ENCODE assay signal across 8 cellular contexts in the genomic region with DNA sequence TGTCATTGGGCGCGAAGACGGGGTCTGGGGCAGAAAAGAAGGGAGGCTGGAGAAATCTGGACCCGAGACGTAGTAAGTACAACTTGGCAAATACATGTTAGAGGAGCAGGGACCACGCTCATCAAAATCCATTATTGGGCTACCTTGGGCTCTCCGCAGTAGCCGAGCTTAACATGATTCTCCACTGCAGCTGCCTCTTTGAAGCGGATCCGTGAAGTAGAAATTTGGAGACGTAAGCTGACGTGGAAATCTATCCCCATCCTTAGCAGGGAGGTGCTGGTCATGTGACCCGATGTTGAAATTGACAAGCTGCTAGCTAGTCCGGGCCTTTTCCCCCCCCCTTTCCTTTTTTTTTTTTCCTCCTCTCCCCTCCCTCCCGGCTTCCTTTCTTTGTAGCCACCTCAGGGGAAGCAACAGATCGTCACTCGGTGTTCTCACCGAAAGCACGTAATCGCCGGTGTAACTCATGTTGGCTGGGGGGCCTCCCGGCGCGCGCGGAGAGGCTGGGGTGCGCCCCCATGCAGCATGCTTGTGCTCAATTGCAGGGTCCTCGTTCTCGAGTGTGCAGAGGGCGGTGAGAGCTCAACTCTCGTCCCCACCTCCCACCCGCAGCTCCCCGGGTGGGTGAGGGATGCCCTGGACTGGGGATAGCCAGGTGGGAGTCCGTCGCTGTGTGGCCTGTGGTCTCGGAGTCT. TPM values are rescaled to one million over a fixed set of nuclear protein-coding genes. Genes with fewer than 3 reads are reported as not detected.
DNase-seq lines count a peak whose midpoint lies in the region; ATAC-seq and FAIRE-seq lines count a peak whose summit lies in the region.

A gene (minus strand): TSS at position 220 of the 695 bp plus-strand sequence. CDS start 88 bp downstream, at position 132.

- no peaks in the 10 kb centered on the region for H3K36me3 ChIP-seq in NT2/D1 (ENCODE audit: insufficient read depth, insufficient read length, low read length)

- H3K4me1 Mint-ChIP-seq in activated CD4-positive, alpha-beta T cell treated with anti-CD3 and anti-CD28 coated beads, Interleukin-2, amount 10 ng/mL, durations not matched to agents 7 days and 5 days: peaks cover 42% of the 10 kb centered on the region

- CTCF ChIA-PET in activated CD4-positive, alpha-beta T cell treated with anti-CD3 and anti-CD28 coated beads, Interleukin-2, amount 10 ng/mL, durations not matched to agents 7 days and 5 days (lab: Charles Lee): interaction anchor here (0.6 to 4.0 kb wide), 8 partner anchors 10 to 307 kb away, joined by 3 to 18 read pairs (median 4); no protein-coding TSS in a partner anchor

- peak within 1 kb of the TSS; percentile 69 for H3K27ac Mint-ChIP-seq in activated CD4-positive, alpha-beta T cell treated with anti-CD3 and anti-CD28 coated beads, Interleukin-2, amount 10 ng/mL, durations not matched to agents 7 days and 5 days

- H3K9me3 ChIP-seq in NT2/D1 (ENCODE audit: insufficient read depth, low read length): no peaks in the 10 kb centered on the region

- DNase-seq in activated CD4-positive, alpha-beta T cell treated with anti-CD3 and anti-CD28 coated beads, Interleukin-2, amount 10 ng/mL, durations not matched to agents 7 days and 5 days: no peak
- no peak for DNase-seq in activated CD4-positive, alpha-beta T cell treated with anti-CD3 and anti-CD28 coated beads, Interleukin-2, amount 50 U/mL, for 1 hour
- DNase-seq in NT2/D1 (ENCODE audit: low read depth, low spot score) (no peak), posterior vena cava (ENCODE audit: low spot score) (peak; percentile 76), KG1 (lab: John Stamatoyannopoulos, UW) (no peak), COLO829 (ENCODE audit: low spot score) (no peak)

- peak within 1 kb of the TSS; percentile 50 for H3K4me3 Mint-ChIP-seq in activated CD4-positive, alpha-beta T cell treated with anti-CD3 and anti-CD28 coated beads, Interleukin-2, amount 10 ng/mL, durations not matched to agents 7 days and 5 days

- no peaks in the 10 kb centered on the region for H3K9me3 Mint-ChIP-seq in activated CD4-positive, alpha-beta T cell treated with anti-CD3 and anti-CD28 coated beads, Interleukin-2, amount 10 ng/mL, durations not matched to agents 7 days and 5 days

- intact Hi-C loops in posterior vena cava (cut with DNase I): no loop called here

- H3K9ac ChIP-seq in NT2/D1 (ENCODE audit: insufficient read length, low read depth): peak within 1 kb of the TSS; percentile 42

- H3K4me1 ChIP-seq in NT2/D1 (ENCODE audit: insufficient read depth, insufficient read length): peaks cover 28% of the 10 kb centered on the region

- peak; percentile 93 for FAIRE-seq in endometrium (lab: Jason Lieb, UNC)

- H3K4me3 ChIP-seq in NT2/D1 (ENCODE audit: insufficient read length, low read depth): peak within 1 kb of the TSS; percentile 23

- POLR2A ChIA-PET in activated CD4-positive, alpha-beta T cell treated with anti-CD3 and anti-CD28 coated beads, Interleukin-2, amount 10 ng/mL, durations not matched to agents 7 days and 5 days (lab: Charles Lee): no interaction called here

- peaks cover 100% of the 10 kb centered on the region for H3K27me3 ChIP-seq in NT2/D1 (ENCODE audit: insufficient read depth, insufficient read length)

- no peak for ATAC-seq in GM21529 (IDR thresholded peaks at IDR 0.05; ENCODE audit: unreplicated experiment)

- peaks cover 79% of the 10 kb centered on the region for H3K27me3 Mint-ChIP-seq in activated CD4-positive, alpha-beta T cell treated with anti-CD3 and anti-CD28 coated beads, Interleukin-2, amount 10 ng/mL, durations not matched to agents 7 days and 5 days

- H3K36me3 Mint-ChIP-seq in activated CD4-positive, alpha-beta T cell treated with anti-CD3 and anti-CD28 coated beads, Interleukin-2, amount 10 ng/mL, durations not matched to agents 7 days and 5 days (ENCODE audit: low read depth): peaks cover 11% of the 10 kb centered on the region

RNA-seq across cellular contexts. Expression of the gene that starts here (rescaled TPM):
- not detected for total RNA-seq in activated CD4-positive, alpha-beta T cell treated with anti-CD3 and anti-CD28 coated beads, Interleukin-2, amount 10 ng/mL, durations not matched to agents 7 days and 5 days
- total RNA-seq in posterior vena cava: 1 to 10 TPM in 1 of 2 donors, under 1 TPM in 1; 0.51 to 1.1 TPM
